1 cellular context compared by ENCODE assay signal in genomic region chr19:41395355-41395754, GRCh38.
A peak's percentile ranks its signal among the peaks of the same experiment; 100 is the strongest.
TF ChIP-seq lines count a peak whose summit lies in the region.

No MANE protein-coding gene starts in this region.

TF ChIP-seq in GM12878, 131 proteins besides CTCF, POLR2A, EP300 and RAD21:
- TF ChIP-seq JUNB (IDR thresholded peaks at IDR 0.05), result no peak
- TF ChIP-seq TCF12 (IDR thresholded peaks at IDR 0.05; ENCODE audit: low read depth, low read length), result peak; percentile 40; the same call in 1 of the 2 replicates
- TF ChIP-seq PKNOX1 (IDR thresholded peaks at IDR 0.05), result peak; percentile 24; the same call in 1 of the 2 replicates
- TF ChIP-seq IKZF1 (conservative IDR thresholded peaks at IDR 0.05), result 0 out of 2 replicates have a peak, but pooled peaks have one; percentile 7
TF ChIP-seq in GM12878: peak in this region for 3.
